ENCODE assay signal across 13 cellular contexts in the genomic region with DNA sequence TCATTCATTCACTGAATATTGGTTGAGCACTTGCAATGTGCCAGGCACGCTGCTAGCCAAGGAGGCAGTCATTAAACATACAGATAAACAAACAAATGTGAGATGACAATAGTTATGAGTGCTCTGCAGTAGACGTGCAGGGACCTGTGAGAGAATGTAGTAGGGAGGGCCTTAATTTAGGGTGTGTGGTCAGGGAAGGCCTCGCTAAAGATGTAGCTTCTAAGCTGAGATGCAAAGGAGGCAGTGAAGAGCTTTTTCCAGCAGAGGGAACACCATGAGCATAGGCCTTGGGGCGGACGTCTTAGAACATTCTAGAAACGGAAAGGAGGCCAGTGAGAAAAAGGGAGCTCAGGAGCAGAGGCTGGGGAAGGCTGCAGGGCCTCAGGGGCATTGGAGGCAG. TPM values are rescaled to one million over a fixed set of nuclear protein-coding genes. Genes with fewer than 3 reads are reported as not detected.
DNase-seq lines count a peak whose midpoint lies in the region; ATAC-seq and TF ChIP-seq lines count a peak whose summit lies in the region.
"Had no signal": no experiment of that assay in that cellular context is flagged by ENCODE, and none has a peak within 500 bp of the region (broad histone marks: within the 10 kb centered on the region; RNA-seq: fewer than 3 reads in every experiment).

No MANE protein-coding gene starts in this region.

- TF ChIP-seq CTCF in prostate gland (IDR thresholded peaks at IDR 0.05) (peak in 2 of 4 experiments; percentile 28 to 47), endodermal cell (conservative IDR thresholded peaks at IDR 0.05) (no peak)

- H3K9me3 ChIP-seq in prostate gland: no peaks in the 10 kb centered on the region
- H3K9me3 ChIP-seq in endodermal cell (ENCODE audit: control insufficient read depth, low read length): no peaks in the 10 kb centered on the region

- H3K4me1 ChIP-seq in prostate gland (replicated peaks) (no peaks in the 10 kb centered on the region), endodermal cell (ENCODE audit: control insufficient read depth, insufficient read depth, low read length) (no peaks in the 10 kb centered on the region)

- no peaks in the 10 kb centered on the region for H3K9me3 Mint-ChIP-seq in activated naive CD8-positive, alpha-beta T cell (ENCODE audit: low read depth)
- H3K9me3 Mint-ChIP-seq in endodermal cell: no peaks in the 10 kb centered on the region

- no peak overlapping the region for H3K9ac ChIP-seq in endodermal cell (ENCODE audit: extremely low read depth, low read length, poor library complexity, severe bottlenecking)

- H3K27ac Mint-ChIP-seq in activated naive CD8-positive, alpha-beta T cell: peak overlapping the region; percentile 5
- no peak overlapping the region for H3K27ac Mint-ChIP-seq in endodermal cell

- H3K4me1 Mint-ChIP-seq in activated naive CD8-positive, alpha-beta T cell (ENCODE audit: low read depth): peaks cover 11% of the 10 kb centered on the region
- peaks cover 7% of the 10 kb centered on the region for H3K4me1 Mint-ChIP-seq in endodermal cell

- H3K27me3 ChIP-seq in prostate gland (replicated peaks; ENCODE audit: insufficient read depth) (no peaks in the 10 kb centered on the region), endodermal cell (ENCODE audit: control insufficient read depth, insufficient read depth, low read length, poor library complexity, severe bottlenecking) (peaks cover 28% of the 10 kb centered on the region)

- 39% methylated on average over 6 of the region's 6 CpGs for WGBS in prostate gland
- 81 to 90% methylated on average over 6 of the region's 6 CpGs for WGBS in endodermal cell (ENCODE audit: insufficient coverage in 1 of 2, insufficient read length in 1 of 2), 2 experiments

- TF ChIP-seq POLR2A in prostate gland (IDR thresholded peaks at IDR 0.05): no peak

- H3K4me3 ChIP-seq in prostate gland: no peak overlapping the region
- no peak overlapping the region for H3K4me3 ChIP-seq in endodermal cell (ENCODE audit: low read length)

- H3K36me3 ChIP-seq in prostate gland: no peaks in the 10 kb centered on the region
- no peaks in the 10 kb centered on the region for H3K36me3 ChIP-seq in endodermal cell (ENCODE audit: control insufficient read depth, insufficient read depth, low read length)

- intact Hi-C loops in prostate gland (cut with DNase I): no loop called here

- ATAC-seq in HG03280 (IDR thresholded peaks at IDR 0.05; ENCODE audit: unreplicated experiment): no peak

- H3K36me3 Mint-ChIP-seq in activated naive CD8-positive, alpha-beta T cell: no peaks in the 10 kb centered on the region
- no peaks in the 10 kb centered on the region for H3K36me3 Mint-ChIP-seq in endodermal cell (ENCODE audit: low read depth)

- no peak overlapping the region for H3K4me3 Mint-ChIP-seq in activated naive CD8-positive, alpha-beta T cell
- no peak overlapping the region for H3K4me3 Mint-ChIP-seq in endodermal cell

- DNase-seq in NCI-H1105 treated with DMSO at 0.1 percent for 48 hours (lab: John Stamatoyannopoulos, UW) (peak; percentile 2), NCI-H1105 (lab: John Stamatoyannopoulos, UW) (no peak), HPDE6-E6E7 (ENCODE audit: extremely low spot score) (peak; percentile 45), prostate gland (ENCODE audit: low spot score) (peak; percentile 63), endodermal cell (no peak), DMS79 treated with DMSO at 0.1 percent for 48 hours (lab: John Stamatoyannopoulos, UW) (no peak)
- DNase-seq: DMS 273 treated with DMSO at 0.1 percent for 48 hours, glutamatergic neuron, NCI-H2171 had no signal

- peak overlapping the region; percentile 8 to 14 for H3K27ac ChIP-seq in prostate gland
- H3K27ac ChIP-seq in endodermal cell (ENCODE audit: low read depth, low read length): no peak overlapping the region

- peaks cover 4% of the 10 kb centered on the region for H3K27me3 Mint-ChIP-seq in activated naive CD8-positive, alpha-beta T cell
- peaks cover 29% of the 10 kb centered on the region for H3K27me3 Mint-ChIP-seq in endodermal cell (ENCODE audit: insufficient read depth)

RNA-seq across cellular contexts. Expression of gene NCF4, which starts 0.8 kb away (rescaled TPM):
- 1 to 10 TPM in 1 of 2 donors, under 1 TPM in 1; 0.91 to 3.5 TPM for total RNA-seq in prostate gland
- total RNA-seq in endodermal cell: not detected
- polyA plus RNA-seq in endodermal cell (2013, experiment 1 of 2): not detected
- not detected for polyA plus RNA-seq in endodermal cell (2013, experiment 2 of 2)
- total RNA-seq: A172, dermis microvascular lymphatic vessel endothelial cell had no signal

RNA-seq across cellular contexts. Expression of gene PVALB, which starts 43.2 kb away (rescaled TPM):
- total RNA-seq in prostate gland (1 to 10 TPM in 1 of 2 donors, not detected in 1; 3.1 TPM), endodermal cell (not detected)
- 1.1 TPM for polyA plus RNA-seq in endodermal cell (2013, experiment 1 of 2)
- 0.58 TPM for polyA plus RNA-seq in endodermal cell (2013, experiment 2 of 2)
- total RNA-seq: A172, dermis microvascular lymphatic vessel endothelial cell had no signal

RNA-seq across cellular contexts. Expression of gene CSF2RB, which starts 53.4 kb away (rescaled TPM):
- total RNA-seq in prostate gland: 1 to 10 TPM; 1.1 to 3.2 TPM
- total RNA-seq in endodermal cell: not detected
- not detected for polyA plus RNA-seq in endodermal cell (2013, experiment 1 of 2)
- polyA plus RNA-seq in endodermal cell (2013, experiment 2 of 2): not detected
- total RNA-seq: A172 had no signal

Comparison
In these comparisons a context has a peak if more than half of its experiments do, and no peak if none do; other contexts are left out.
1. DNase-seq: peak in NCI-H1105 treated with DMSO at 0.1 percent for 48 hours (single experiment), HPDE6-E6E7 (single experiment) and prostate gland (single experiment); none in NCI-H1105 (single experiment), endodermal cell (single experiment) and DMS79 treated with DMSO at 0.1 percent for 48 hours (single experiment).